Comparison of ENCODE assay signal across 1 cellular context in the genomic region with DNA sequence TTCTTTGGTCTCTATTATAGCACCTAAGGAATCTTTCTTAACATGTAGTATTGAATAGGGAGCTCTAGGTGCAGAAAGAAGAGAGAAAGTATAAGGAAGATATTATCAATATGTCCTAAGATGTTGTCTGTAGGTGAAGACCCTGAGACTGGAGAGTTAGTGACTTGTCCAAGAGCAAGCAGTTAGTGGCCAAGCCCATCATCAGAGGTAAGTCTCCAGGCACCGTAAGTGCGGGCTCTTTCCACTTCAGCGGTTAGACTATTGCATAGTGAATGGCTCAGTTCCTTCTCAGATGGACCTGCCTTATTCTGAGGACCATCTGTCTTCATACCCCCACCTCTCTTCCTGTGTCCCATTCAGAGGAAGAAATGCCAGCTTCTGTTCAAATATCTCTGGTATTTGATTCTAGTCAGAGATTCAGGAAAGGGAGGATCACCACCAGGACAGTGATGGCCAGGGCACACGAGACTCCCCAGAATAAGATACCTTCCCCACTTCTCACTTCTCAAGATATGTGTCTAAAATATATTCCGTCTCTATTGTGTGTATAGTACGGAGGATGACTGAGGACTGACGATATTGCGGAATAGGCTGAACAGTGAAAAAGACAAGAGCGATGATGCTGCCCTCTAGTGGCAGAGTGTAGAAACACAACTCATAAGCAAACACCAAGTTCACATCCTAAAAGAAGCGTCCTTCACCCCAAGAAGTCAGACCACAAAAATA.
TF ChIP-seq lines count a peak whose summit lies in the region.

No MANE protein-coding gene starts in this region.

TF ChIP-seq in IMR-90, 13 proteins besides CTCF, POLR2A, EP300 and RAD21:
- TF ChIP-seq RCOR1 (IDR thresholded peaks at IDR 0.05; ENCODE audit: insufficient replicate concordance, low read length), result no peak
- TF ChIP-seq, protein P1, sequence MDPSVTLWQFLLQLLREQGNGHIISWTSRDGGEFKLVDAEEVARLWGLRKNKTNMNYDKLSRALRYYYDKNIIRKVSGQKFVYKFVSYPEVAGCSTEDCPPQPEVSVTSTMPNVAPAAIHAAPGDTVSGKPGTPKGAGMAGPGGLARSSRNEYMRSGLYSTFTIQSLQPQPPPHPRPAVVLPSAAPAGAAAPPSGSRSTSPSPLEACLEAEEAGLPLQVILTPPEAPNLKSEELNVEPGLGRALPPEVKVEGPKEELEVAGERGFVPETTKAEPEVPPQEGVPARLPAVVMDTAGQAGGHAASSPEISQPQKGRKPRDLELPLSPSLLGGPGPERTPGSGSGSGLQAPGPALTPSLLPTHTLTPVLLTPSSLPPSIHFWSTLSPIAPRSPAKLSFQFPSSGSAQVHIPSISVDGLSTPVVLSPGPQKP (IDR thresholded peaks at IDR 0.05; ENCODE audit: borderline replicate concordance, low read depth, low read length), result no peak
- TF ChIP-seq CEBPB (IDR thresholded peaks at IDR 0.05; ENCODE audit: low read depth, low read length), result peak; percentile 96
- peak; percentile 94 for TF ChIP-seq SMC3 (IDR thresholded peaks at IDR 0.05; ENCODE audit: low read depth, low read length)
- no peak for TF ChIP-seq RFX5 (IDR thresholded peaks at IDR 0.05; ENCODE audit: low read depth, low read length)
- TF ChIP-seq MAFK (IDR thresholded peaks at IDR 0.05; ENCODE audit: low read depth, low read length), result peak; percentile 30; the same call in 1 of the 2 replicates
